In the genomic region with DNA sequence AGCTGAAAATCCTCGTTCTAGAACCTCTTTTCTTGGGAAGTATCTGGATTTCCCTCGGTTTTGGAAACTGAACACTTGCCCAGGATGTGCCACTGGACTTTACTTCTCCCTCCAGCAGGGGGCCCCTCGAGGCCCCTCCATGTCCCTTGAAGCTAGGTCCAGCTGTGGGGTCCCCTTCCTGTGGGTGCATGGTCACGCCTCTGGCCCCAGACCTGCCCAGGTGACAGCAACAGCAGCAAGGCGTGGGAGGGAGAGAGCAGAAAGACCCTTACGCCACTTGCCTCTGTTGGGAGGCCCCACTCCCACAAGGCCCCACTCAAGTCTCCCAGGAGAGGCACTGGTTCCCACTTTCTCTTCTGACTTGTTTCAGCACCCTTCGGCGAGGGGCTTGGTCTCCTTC, we compare ENCODE assay signal across 9 cellular contexts. TPM values are rescaled to one million over a fixed set of nuclear protein-coding genes. Genes with fewer than 3 reads are reported as not detected.
DNase-seq lines count a peak whose midpoint lies in the region; ATAC-seq and TF ChIP-seq lines count a peak whose summit lies in the region.
"Had no signal": no experiment of that assay in that cellular context is flagged by ENCODE, and none has a peak within 500 bp of the region (broad histone marks: within the 10 kb centered on the region; RNA-seq: fewer than 3 reads in every experiment).

No MANE protein-coding gene starts in this region.

- no peak overlapping the region for H3K4me3 ChIP-seq in SK-N-MC
- H3K4me3 ChIP-seq in right cardiac atrium (ENCODE audit: low read length) = no peak overlapping the region
- H3K4me3 ChIP-seq in vagina = no peak overlapping the region

- peak; percentile 25 for DNase-seq in stimulated activated CD4-positive, alpha-beta T cell treated with anti-CD3 and anti-CD28 coated beads, Interleukin-15, amount 100 ng/mL, for 24 hours
- DNase-seq in stimulated activated CD4-positive, alpha-beta T cell treated with anti-CD3 and anti-CD28 coated beads, Interleukin-12 subunit alpha, Interleukin-12 subunit beta, amount 100 ng/mL, for 4 hours = no peak
- DNase-seq in SK-N-MC (ENCODE audit: low read depth, low spot score) (no peak), right cardiac atrium (peak in 2 of 3 donors; percentile 60 to 64), vagina (ENCODE audit: extremely low spot score in 2 of 2) (no peak), NCI-H524 treated with DMSO at 0.1 percent for 48 hours (lab: John Stamatoyannopoulos, UW) (no peak), NCI-H510A (lab: John Stamatoyannopoulos, UW) (no peak)
- DNase-seq in stimulated activated CD4-positive, alpha-beta T cell treated with anti-CD3 and anti-CD28 coated beads, Interleukin-4, amount 100 ng/mL, for 1 hour = no peak

- H3K27ac ChIP-seq in SK-N-MC (peak overlapping the region; percentile 2; the same call in 1 of the 2 replicates), right cardiac atrium (ENCODE audit: low read length) (no peak overlapping the region), vagina (peak overlapping the region; percentile 37)

- WGBS in right cardiac atrium = 65% methylated on average over 8 of the region's 8 CpGs

- H3K9me3 ChIP-seq in SK-N-MC (ENCODE audit: low read depth, low read length) = no peaks in the 10 kb centered on the region
- no peaks in the 10 kb centered on the region for H3K9me3 ChIP-seq in right cardiac atrium (ENCODE audit: control insufficient read depth, low read length)
- H3K9me3 ChIP-seq in vagina = no peaks in the 10 kb centered on the region

- H3K9ac ChIP-seq in SK-N-MC (ENCODE audit: insufficient read length) = no peak overlapping the region

- no peak for ATAC-seq in right cardiac atrium

- no peak for TF ChIP-seq POLR2A in vagina (IDR thresholded peaks at IDR 0.05)

- H3K36me3 ChIP-seq in SK-N-MC (ENCODE audit: insufficient read depth, low read length) = 0 out of 2 replicates have a peak, but pooled peaks cover 4% of the 10 kb centered on the region
- no peaks in the 10 kb centered on the region for H3K36me3 ChIP-seq in vagina

- TF ChIP-seq CTCF in vagina (IDR thresholded peaks at IDR 0.05) = peak in 1 of 3 experiments; percentile 15

- H3K27me3 ChIP-seq in right cardiac atrium (ENCODE audit: control insufficient read depth, insufficient read depth) = no peaks in the 10 kb centered on the region
- no peaks in the 10 kb centered on the region for H3K27me3 ChIP-seq in vagina

- H3K4me1 ChIP-seq in right cardiac atrium (ENCODE audit: control insufficient read depth, insufficient read depth, low read length) (no peaks in the 10 kb centered on the region), vagina (peaks cover 51% of the 10 kb centered on the region)

- intact Hi-C loops in right cardiac atrium (cut with DNase I) (loop anchor here in 2 of 4 donors (5.0 to 10.0 kb wide), 2 partner anchors 72 to 74 kb away; a partner anchor contains a TSS), vagina (cut with DNase I) (no loop called here)

RNA-seq across cellular contexts. Expression of a gene that starts 3.1 kb away (rescaled TPM):
- 10 to 100 TPM; 22.9 to 41.1 (median 23.9) TPM for total RNA-seq in right cardiac atrium
- 20.9 TPM for polyA plus RNA-seq in right cardiac atrium
- 58.9 TPM for total RNA-seq in vagina

RNA-seq across cellular contexts. Expression of a gene that starts 20.0 kb away (rescaled TPM):
- total RNA-seq in right cardiac atrium (not detected), vagina (not detected)
- polyA plus RNA-seq in right cardiac atrium = not detected
- total RNA-seq: subcutaneous adipose tissue had no signal

Comparison
In these comparisons a context has a peak if more than half of its experiments do, and no peak if none do; other contexts are left out.
1. DNase-seq: peak in stimulated activated CD4-positive, alpha-beta T cell treated with anti-CD3 and anti-CD28 coated beads, Interleukin-15, amount 100 ng/mL, for 24 hours (single experiment) and right cardiac atrium (2 of 3); none in stimulated activated CD4-positive, alpha-beta T cell treated with anti-CD3 and anti-CD28 coated beads, Interleukin-12 subunit alpha, Interleukin-12 subunit beta, amount 100 ng/mL, for 4 hours (single experiment), SK-N-MC (single experiment), vagina (0 of 2), stimulated activated CD4-positive, alpha-beta T cell treated with anti-CD3 and anti-CD28 coated beads, Interleukin-4, amount 100 ng/mL, for 1 hour (single experiment), NCI-H524 treated with DMSO at 0.1 percent for 48 hours (single experiment) and NCI-H510A (single experiment).